ENCODE assay signal across 1 cellular context in the genomic region with DNA sequence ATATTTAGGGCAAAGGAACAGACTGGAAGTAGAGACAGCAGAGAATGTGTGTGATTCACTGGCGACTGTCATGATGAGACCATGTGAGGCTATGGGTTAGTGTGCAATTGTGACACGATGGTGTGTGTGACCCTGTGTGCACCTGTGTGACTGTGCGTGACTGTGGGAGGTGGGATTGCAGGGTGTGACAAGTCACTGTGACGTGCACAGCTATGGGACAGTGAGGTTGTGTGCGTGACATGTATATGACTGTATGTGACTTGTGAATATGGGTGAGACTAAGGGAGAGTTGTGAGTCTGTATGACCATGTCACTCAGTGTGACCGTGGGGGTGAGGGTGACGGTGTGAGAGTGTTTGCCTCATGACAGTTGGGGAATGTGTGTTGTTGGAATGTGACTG.
A peak's percentile ranks its signal among the peaks of the same experiment; 100 is the strongest.
TF ChIP-seq lines count a peak whose summit lies in the region.

No MANE protein-coding gene starts in this region.

TF ChIP-seq in HepG2, 621 proteins besides CTCF, POLR2A, EP300 and RAD21:
- TF ChIP-seq, protein P1, sequence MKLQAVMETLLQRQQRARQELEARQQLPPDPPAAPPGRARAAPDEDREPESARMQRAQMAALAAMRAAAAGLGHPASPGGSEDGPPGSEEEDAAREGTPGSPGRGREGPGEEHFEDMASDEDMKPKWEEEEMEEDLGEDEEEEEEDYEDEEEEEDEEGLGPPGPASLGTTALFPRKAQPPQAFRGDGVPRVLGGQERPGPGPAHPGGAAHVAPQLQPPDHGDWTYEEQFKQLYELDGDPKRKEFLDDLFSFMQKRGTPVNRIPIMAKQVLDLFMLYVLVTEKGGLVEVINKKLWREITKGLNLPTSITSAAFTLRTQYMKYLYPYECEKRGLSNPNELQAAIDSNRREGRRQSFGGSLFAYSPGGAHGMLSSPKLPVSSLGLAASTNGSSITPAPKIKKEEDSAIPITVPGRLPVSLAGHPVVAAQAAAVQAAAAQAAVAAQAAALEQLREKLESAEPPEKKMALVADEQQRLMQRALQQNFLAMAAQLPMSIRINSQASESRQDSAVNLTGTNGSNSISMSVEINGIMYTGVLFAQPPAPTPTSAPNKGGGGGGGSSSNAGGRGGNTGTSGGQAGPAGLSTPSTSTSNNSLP (IDR thresholded peaks at IDR 0.05; ENCODE audit: low read depth, low read length) = no peak
- TF ChIP-seq, protein P2, sequence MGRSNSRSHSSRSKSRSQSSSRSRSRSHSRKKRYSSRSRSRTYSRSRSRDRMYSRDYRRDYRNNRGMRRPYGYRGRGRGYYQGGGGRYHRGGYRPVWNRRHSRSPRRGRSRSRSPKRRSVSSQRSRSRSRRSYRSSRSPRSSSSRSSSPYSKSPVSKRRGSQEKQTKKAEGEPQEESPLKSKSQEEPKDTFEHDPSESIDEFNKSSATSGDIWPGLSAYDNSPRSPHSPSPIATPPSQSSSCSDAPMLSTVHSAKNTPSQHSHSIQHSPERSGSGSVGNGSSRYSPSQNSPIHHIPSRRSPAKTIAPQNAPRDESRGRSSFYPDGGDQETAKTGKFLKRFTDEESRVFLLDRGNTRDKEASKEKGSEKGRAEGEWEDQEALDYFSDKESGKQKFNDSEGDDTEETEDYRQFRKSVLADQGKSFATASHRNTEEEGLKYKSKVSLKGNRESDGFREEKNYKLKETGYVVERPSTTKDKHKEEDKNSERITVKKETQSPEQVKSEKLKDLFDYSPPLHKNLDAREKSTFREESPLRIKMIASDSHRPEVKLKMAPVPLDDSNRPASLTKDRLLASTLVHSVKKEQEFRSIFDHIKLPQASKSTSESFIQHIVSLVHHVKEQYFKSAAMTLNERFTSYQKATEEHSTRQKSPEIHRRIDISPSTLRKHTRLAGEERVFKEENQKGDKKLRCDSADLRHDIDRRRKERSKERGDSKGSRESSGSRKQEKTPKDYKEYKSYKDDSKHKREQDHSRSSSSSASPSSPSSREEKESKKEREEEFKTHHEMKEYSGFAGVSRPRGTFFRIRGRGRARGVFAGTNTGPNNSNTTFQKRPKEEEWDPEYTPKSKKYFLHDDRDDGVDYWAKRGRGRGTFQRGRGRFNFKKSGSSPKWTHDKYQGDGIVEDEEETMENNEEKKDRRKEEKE (IDR thresholded peaks at IDR 0.05) = no peak
- no peak for TF ChIP-seq ZBTB25 (CRISPR knock-in tag; IDR thresholded peaks at IDR 0.05)
- no peak for TF ChIP-seq ZFX (CRISPR knock-in tag; IDR thresholded peaks at IDR 0.05; ENCODE audit: low read depth)
- TF ChIP-seq CREB1 (IDR thresholded peaks at IDR 0.05) = peak; percentile 85
- no peak for TF ChIP-seq CREB1 (CRISPR knock-in tag; IDR thresholded peaks at IDR 0.05)
- TF ChIP-seq TEAD2 (CRISPR knock-in tag; IDR thresholded peaks at IDR 0.05) = no peak
- TF ChIP-seq, protein P3, sequence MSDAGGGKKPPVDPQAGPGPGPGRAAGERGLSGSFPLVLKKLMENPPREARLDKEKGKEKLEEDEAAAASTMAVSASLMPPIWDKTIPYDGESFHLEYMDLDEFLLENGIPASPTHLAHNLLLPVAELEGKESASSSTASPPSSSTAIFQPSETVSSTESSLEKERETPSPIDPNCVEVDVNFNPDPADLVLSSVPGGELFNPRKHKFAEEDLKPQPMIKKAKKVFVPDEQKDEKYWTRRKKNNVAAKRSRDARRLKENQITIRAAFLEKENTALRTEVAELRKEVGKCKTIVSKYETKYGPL (CRISPR knock-in tag; IDR thresholded peaks at IDR 0.05) = no peak
- TF ChIP-seq DDIT3 (CRISPR knock-in tag; IDR thresholded peaks at IDR 0.05) = no peak
- 0 out of 2 replicates have a peak, but pooled peaks have one; percentile 36 for TF ChIP-seq ZNF646 (CRISPR knock-in tag; IDR thresholded peaks at IDR 0.05)
- no peak for TF ChIP-seq NFYC (CRISPR knock-in tag; IDR thresholded peaks at IDR 0.05)
- no peak for TF ChIP-seq SKIL (CRISPR knock-in tag; IDR thresholded peaks at IDR 0.05; ENCODE audit: borderline replicate concordance)
- TF ChIP-seq, protein P4, sequence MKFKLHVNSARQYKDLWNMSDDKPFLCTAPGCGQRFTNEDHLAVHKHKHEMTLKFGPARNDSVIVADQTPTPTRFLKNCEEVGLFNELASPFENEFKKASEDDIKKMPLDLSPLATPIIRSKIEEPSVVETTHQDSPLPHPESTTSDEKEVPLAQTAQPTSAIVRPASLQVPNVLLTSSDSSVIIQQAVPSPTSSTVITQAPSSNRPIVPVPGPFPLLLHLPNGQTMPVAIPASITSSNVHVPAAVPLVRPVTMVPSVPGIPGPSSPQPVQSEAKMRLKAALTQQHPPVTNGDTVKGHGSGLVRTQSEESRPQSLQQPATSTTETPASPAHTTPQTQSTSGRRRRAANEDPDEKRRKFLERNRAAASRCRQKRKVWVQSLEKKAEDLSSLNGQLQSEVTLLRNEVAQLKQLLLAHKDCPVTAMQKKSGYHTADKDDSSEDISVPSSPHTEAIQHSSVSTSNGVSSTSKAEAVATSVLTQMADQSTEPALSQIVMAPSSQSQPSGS (CRISPR knock-in tag; IDR thresholded peaks at IDR 0.05) = no peak
- no peak for TF ChIP-seq ZNF17 (CRISPR knock-in tag; IDR thresholded peaks at IDR 0.05)
- TF ChIP-seq EEA1 (CRISPR knock-in tag; IDR thresholded peaks at IDR 0.05; ENCODE audit: borderline replicate concordance) = no peak
